ENCODE assay signal across 8 cellular contexts in genomic region chrX:40105016-40105790, GRCh38. TPM values are rescaled to one million over a fixed set of nuclear protein-coding genes. Genes with fewer than 3 reads are reported as not detected.
A peak's percentile ranks its signal among the peaks of the same experiment; 100 is the strongest.
DNase-seq lines count a peak whose midpoint lies in the region; ATAC-seq and TF ChIP-seq lines count a peak whose summit lies in the region.

No MANE protein-coding gene starts in this region.

- dilution Hi-C loops in mammary epithelial cell (cut with HindIII; ENCODE audit: low sequenced_read_pairs), result no loop called here

- H3K4me3 ChIP-seq in Caco-2 (ENCODE audit: low read depth, low read length), result peak overlapping the region; percentile 66
- H3K4me3 ChIP-seq in OCI-LY7 (ENCODE audit: low read depth, low read length, poor library complexity, severe bottlenecking), result peak overlapping the region; percentile 76
- peak overlapping the region; percentile 27 to 51 (median 48) for H3K4me3 ChIP-seq in mammary epithelial cell (replicated peaks in 1 of 3; ENCODE audit: insufficient read depth in 1 of 3, low read depth in 2 of 3, low read length in 3 of 3)
- H3K4me3 ChIP-seq in right lobe of liver, result peak overlapping the region; percentile 40 to 63 (median 60)
- peak overlapping the region; percentile 79 for H3K4me3 ChIP-seq in thoracic aorta

- no peak overlapping the region for H3K9ac ChIP-seq in mammary epithelial cell (ENCODE audit: insufficient read depth, low read length)

- H3K79me2 ChIP-seq in OCI-LY7 (ENCODE audit: insufficient read depth, low read depth, low read length) (no peaks in the 10 kb centered on the region), mammary epithelial cell (ENCODE audit: insufficient read depth, low read length) (no peaks in the 10 kb centered on the region)

- ATAC-seq in GM21381 (IDR thresholded peaks at IDR 0.05; ENCODE audit: unreplicated experiment), result peak; percentile 41
- ATAC-seq in right lobe of liver, result peak; percentile 5 to 34 (median 16)
- ATAC-seq in thoracic aorta (ENCODE audit: insufficient number of reproducible peaks, low FRiP score, low read depth), result no peak

- no peaks in the 10 kb centered on the region for H3K27me3 Mint-ChIP-seq in Caco-2 (ENCODE audit: insufficient read depth, unreplicated experiment)

- POLR2A ChIA-PET in Caco-2 (lab: Charles Lee), result interaction anchor here (0.6 to 0.8 kb wide), 2 partner anchors 28 to 92 kb away, joined by 4 to 6 read pairs; no protein-coding TSS in a partner anchor
- POLR2A ChIA-PET in OCI-LY7 (lab: Charles Lee), result interaction anchor here (0.6 to 1.5 kb wide), 5 partner anchors 9 to 475 kb away, joined by 3 to 6 read pairs (median 4); no protein-coding TSS in a partner anchor

- H3K27ac Mint-ChIP-seq in Caco-2 (ENCODE audit: unreplicated experiment), result peak overlapping the region; percentile 84

- H3K36me3 Mint-ChIP-seq in Caco-2 (ENCODE audit: insufficient read depth, unreplicated experiment), result peaks cover 13% of the 10 kb centered on the region

- no peaks in the 10 kb centered on the region for H3K9me3 ChIP-seq in Caco-2
- no peaks in the 10 kb centered on the region for H3K9me3 ChIP-seq in OCI-LY7 (ENCODE audit: low read length)
- H3K9me3 ChIP-seq in mammary epithelial cell (replicated peaks; ENCODE audit: insufficient read depth, low read length), result no peaks in the 10 kb centered on the region
- no peaks in the 10 kb centered on the region for H3K9me3 ChIP-seq in right lobe of liver
- H3K9me3 ChIP-seq in thoracic aorta, result no peaks in the 10 kb centered on the region

- H3K4me1 Mint-ChIP-seq in Caco-2 (ENCODE audit: low read depth, unreplicated experiment), result no peaks in the 10 kb centered on the region

- intact Hi-C loops in Caco-2 (cut with micrococcal nuclease; ENCODE audit: unreplicated experiment) (loop anchor here (10.0 kb wide), 1 partner anchor 370 kb away; no protein-coding TSS in a partner anchor), OCI-LY7 (cut with micrococcal nuclease; ENCODE audit: unreplicated experiment) (no loop called here), mammary epithelial cell (cut with micrococcal nuclease) (loop anchor here (5.0 kb wide), 2 partner anchors 47 to 93 kb away; no protein-coding TSS in a partner anchor), right lobe of liver (cut with DNase I) (loop anchor here (5.0 to 10.0 kb wide), 2 partner anchors 47 to 50 kb away; no protein-coding TSS in a partner anchor)

- peak in 1 of 2 experiments; percentile 32 for DNase-seq in Caco-2
- DNase-seq in OCI-LY7 (ENCODE audit: low spot score), result peak; percentile 74
- DNase-seq in mammary epithelial cell, result peak; percentile 36
- peak; percentile 54 to 72 (median 61) for DNase-seq in right lobe of liver
- no peak for DNase-seq in thoracic aorta (ENCODE audit: low spot score)
- DNase-seq in NCI-H187 (lab: John Stamatoyannopoulos, UW), result no peak
- DNase-seq in NCI-H1105 (lab: John Stamatoyannopoulos, UW), result no peak

- H3K9me2 ChIP-seq in OCI-LY7 (ENCODE audit: insufficient read depth, low read length), result no peaks in the 10 kb centered on the region

- in situ Hi-C loops in mammary epithelial cell (cut with MboI; ENCODE audit: low sequenced_read_pairs in 2 of 2), result no loop called here

- H3K4me2 ChIP-seq in OCI-LY7 (ENCODE audit: low read length) (peak overlapping the region; percentile 90), mammary epithelial cell (ENCODE audit: insufficient read depth, low read depth, low read length) (peak overlapping the region; percentile 89)

- no peaks in the 10 kb centered on the region for H3K9me3 Mint-ChIP-seq in Caco-2 (ENCODE audit: unreplicated experiment)

- H3K27me3 ChIP-seq in Caco-2 (replicated peaks; ENCODE audit: control insufficient read depth, insufficient read depth, low read length), result no peaks in the 10 kb centered on the region
- peaks cover 21% of the 10 kb centered on the region for H3K27me3 ChIP-seq in mammary epithelial cell (ENCODE audit: insufficient read depth, low read length)
- H3K27me3 ChIP-seq in right lobe of liver, result no peaks in the 10 kb centered on the region
- H3K27me3 ChIP-seq in thoracic aorta (replicated peaks; ENCODE audit: insufficient read depth), result no peaks in the 10 kb centered on the region

- H2AFZ ChIP-seq in OCI-LY7 (ENCODE audit: low read length), result no peak overlapping the region
- H2AFZ ChIP-seq in mammary epithelial cell (ENCODE audit: low read depth, low read length), result peak overlapping the region; percentile 70

- H4K20me1 ChIP-seq in OCI-LY7 (ENCODE audit: insufficient read depth, low read length), result no peaks in the 10 kb centered on the region
- no peaks in the 10 kb centered on the region for H4K20me1 ChIP-seq in mammary epithelial cell (ENCODE audit: insufficient read depth, low read length)

- WGBS in mammary epithelial cell (ENCODE audit: low coverage, missing lambda C conversion rate), result 7% methylated on average over 29 of the region's 85 CpGs
- WGBS in right lobe of liver (ENCODE audit: insufficient coverage, low coverage, low lambda C conversion rate, missing lambda C conversion rate), result no CpG with 5 or more reads among the region's 85 CpGs

- H3K4me3 Mint-ChIP-seq in Caco-2 (ENCODE audit: unreplicated experiment), result peak overlapping the region; percentile 76

- CTCF ChIA-PET in Caco-2 (lab: Charles Lee) (interaction anchor here (0.9 kb wide), 1 partner anchor 45 kb away, joined by 3 read pairs; no protein-coding TSS in a partner anchor), OCI-LY7 (lab: Charles Lee; ENCODE audit: unreplicated experiment) (no interaction called here), mammary epithelial cell (lab: Charles Lee; ENCODE audit: low non-redundant PET) (interaction anchor here (0.5 kb wide), 1 partner anchor 78 kb away, joined by 3 read pairs; no protein-coding TSS in a partner anchor)

- peak; percentile 35 for TF ChIP-seq POLR2A in right lobe of liver (IDR thresholded peaks at IDR 0.05)

- H3K4me1 ChIP-seq in Caco-2, result peaks cover 9% of the 10 kb centered on the region
- peaks cover 80% of the 10 kb centered on the region for H3K4me1 ChIP-seq in OCI-LY7 (ENCODE audit: insufficient read depth, low read length, poor library complexity, severe bottlenecking)
- peaks cover 15% of the 10 kb centered on the region for H3K4me1 ChIP-seq in mammary epithelial cell (ENCODE audit: insufficient read depth, low read length)
- H3K4me1 ChIP-seq in right lobe of liver, result peaks cover 0 to 31% (median 4%) of the 10 kb centered on the region in 4 donors
- peaks cover 0 to 19% of the 10 kb centered on the region in 2 donors for H3K4me1 ChIP-seq in thoracic aorta (ENCODE audit: control insufficient read depth in 1 of 2, low read depth in 2 of 2)

- TF ChIP-seq CTCF in Caco-2 (IDR thresholded peaks at IDR 0.05; ENCODE audit: insufficient read depth in 1 of 2, low read depth in 1 of 2, low read length in 1 of 2, severe bottlenecking in 1 of 2, unreplicated experiment in 1 of 2) (no peak), OCI-LY7 (conservative IDR thresholded peaks at IDR 0.05; ENCODE audit: low read length) (no peak), mammary epithelial cell (conservative IDR thresholded peaks at IDR 0.05 in 1 of 2, IDR thresholded peaks at IDR 0.05 in 1 of 2; ENCODE audit: extremely low read depth in 1 of 2, insufficient read depth in 1 of 2, low read depth in 1 of 2, low read length in 2 of 2) (no peak), right lobe of liver (IDR thresholded peaks at IDR 0.05) (no peak), thoracic aorta (IDR thresholded peaks at IDR 0.05) (no peak)

- BruUV-seq in Caco-2 (replicated peaks; lab: Mats Ljungman, UMichigan) (no TSS peak), OCI-LY7 (replicated peaks; lab: Mats Ljungman, UMichigan) (no TSS peak), mammary epithelial cell (replicated peaks; lab: Mats Ljungman, UMichigan) (no TSS peak)

- H3K27ac ChIP-seq in OCI-LY7 (ENCODE audit: low read depth, low read length, poor library complexity, severe bottlenecking) (peak overlapping the region; percentile 74), mammary epithelial cell (ENCODE audit: insufficient read depth, low read depth, low read length) (no peak overlapping the region), right lobe of liver (peak overlapping the region; percentile 79 to 91 (median 83)), thoracic aorta (peak overlapping the region; percentile 95)

- no peaks in the 10 kb centered on the region for H3K36me3 ChIP-seq in Caco-2 (ENCODE audit: control insufficient read depth, insufficient read depth, low read length)
- H3K36me3 ChIP-seq in OCI-LY7 (ENCODE audit: insufficient read depth, low read length), result no peaks in the 10 kb centered on the region
- H3K36me3 ChIP-seq in mammary epithelial cell (ENCODE audit: insufficient read depth, low read length), result no peaks in the 10 kb centered on the region
- no peaks in the 10 kb centered on the region for H3K36me3 ChIP-seq in right lobe of liver
- no peaks in the 10 kb centered on the region for H3K36me3 ChIP-seq in thoracic aorta

RNA-seq across cellular contexts. Expression of gene BCOR, which starts 7.4 kb away (rescaled TPM):
- total RNA-seq in Caco-2 (2022) (16.2 and 18.6 TPM in 2 replicates), OCI-LY7 (2022) (48.0 and 52.2 TPM in 2 replicates), mammary epithelial cell (1 to 10 TPM; 7.2 to 9.2 TPM), right lobe of liver (10 to 100 TPM in 4 of 6 experiments, 1 to 10 TPM in 2; 9.4 to 16.6 (median 12.0) TPM), thoracic aorta (10 to 100 TPM; 28.6 to 30.7 TPM)
- 55.6 and 64.3 TPM in 2 replicates for total RNA-seq in OCI-LY7 (2014; rRNA removed; shearing (Covaris generic))
- 1.8 TPM for polyA plus RNA-seq in mammary epithelial cell
- 33.0 TPM for polyA minus RNA-seq in mammary epithelial cell

Comparison
In these comparisons a context has a peak if more than half of its experiments do, and no peak if none do; other contexts are left out.
1. DNase-seq: peak in OCI-LY7 (single experiment), mammary epithelial cell (single experiment) and right lobe of liver (3 of 3); none in thoracic aorta (single experiment), NCI-H187 (0 of 2) and NCI-H1105 (single experiment).
2. Peak in every context shown above with its lines, with median percentiles within 50 percentile points of each other: H3K4me3 ChIP-seq.